Comparison of ENCODE assay signal across 9 cellular contexts in the genomic region with DNA sequence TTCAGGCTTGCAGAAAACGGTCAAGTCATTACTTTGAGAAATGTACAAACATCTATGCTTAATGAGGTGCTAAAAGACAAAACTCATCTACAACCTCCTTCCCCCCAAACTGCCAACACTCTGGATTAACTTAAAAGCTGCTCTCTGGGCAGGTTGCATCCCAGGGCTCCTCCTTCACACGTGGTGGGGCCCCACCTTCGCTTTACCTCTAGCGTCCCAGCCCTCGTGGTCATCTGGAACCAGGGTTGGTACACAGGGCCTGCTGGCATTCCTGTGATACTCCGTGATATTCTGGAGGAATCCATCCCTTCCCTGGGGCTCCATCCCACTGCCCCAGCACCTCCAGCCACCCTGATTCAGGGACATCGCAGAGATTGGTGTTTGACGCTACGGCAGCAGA. TPM values are rescaled to one million over a fixed set of nuclear protein-coding genes. Genes with fewer than 3 reads are reported as not detected.
A peak's percentile ranks its signal among the peaks of the same experiment; 100 is the strongest.
DNase-seq lines count a peak whose midpoint lies in the region; ATAC-seq and TF ChIP-seq lines count a peak whose summit lies in the region.
"Had no signal": no experiment of that assay in that cellular context is flagged by ENCODE, and none has a peak within 500 bp of the region (broad histone marks: within the 10 kb centered on the region; RNA-seq: fewer than 3 reads in every experiment).

No MANE protein-coding gene starts in this region.

- H3K27ac Mint-ChIP-seq in T-helper 2 cell treated with Interferon-gamma antibody and Interleukin-4, amounts not matched to agents 5 μg/mL and 100 μg/mL, for 36 hours, result peak overlapping the region; percentile 73
- peak overlapping the region; percentile 89 for H3K27ac Mint-ChIP-seq in activated T-helper 17 cell treated with anti-CD3 and anti-CD28 coated beads, Interleukin-2, amount 50 U/mL, for 72 hours

- peaks cover 0 to 47% of the 10 kb centered on the region in 2 donors for H3K36me3 ChIP-seq in left lung
- H3K36me3 ChIP-seq in thoracic aorta, result peaks cover 16% of the 10 kb centered on the region

- peak overlapping the region in 1 of 2 donors; percentile 6 for H3K4me3 ChIP-seq in left lung
- peak overlapping the region; percentile 96 for H3K4me3 ChIP-seq in thoracic aorta

- H3K27ac ChIP-seq in left lung (peak overlapping the region; percentile 31 to 74), thoracic aorta (peak overlapping the region; percentile 87 to 94)

- no peak overlapping the region for H3K4me3 Mint-ChIP-seq in T-helper 2 cell treated with Interferon-gamma antibody and Interleukin-4, amounts not matched to agents 5 μg/mL and 100 μg/mL, for 36 hours
- H3K4me3 Mint-ChIP-seq in activated T-helper 17 cell treated with anti-CD3 and anti-CD28 coated beads, Interleukin-2, amount 50 U/mL, for 72 hours, result peak overlapping the region; percentile 76

- H3K27me3 ChIP-seq in left lung, result peaks cover 0 to 14% of the 10 kb centered on the region in 2 donors
- H3K27me3 ChIP-seq in thoracic aorta (replicated peaks; ENCODE audit: insufficient read depth), result no peaks in the 10 kb centered on the region

- H3K36me3 Mint-ChIP-seq in T-helper 2 cell treated with Interferon-gamma antibody and Interleukin-4, amounts not matched to agents 5 μg/mL and 100 μg/mL, for 36 hours (ENCODE audit: low read depth), result no peaks in the 10 kb centered on the region
- peaks cover 61% of the 10 kb centered on the region for H3K36me3 Mint-ChIP-seq in activated T-helper 17 cell treated with anti-CD3 and anti-CD28 coated beads, Interleukin-2, amount 50 U/mL, for 72 hours (ENCODE audit: low read depth)

- H3K4me1 ChIP-seq in left lung, result peaks cover 27 to 81% of the 10 kb centered on the region in 2 donors
- H3K4me1 ChIP-seq in thoracic aorta (ENCODE audit: control insufficient read depth in 1 of 2, low read depth in 2 of 2), result peaks cover 65 to 80% of the 10 kb centered on the region in 2 donors

- no peaks in the 10 kb centered on the region for H3K9me3 ChIP-seq in left lung
- no peaks in the 10 kb centered on the region for H3K9me3 ChIP-seq in thoracic aorta

- H3K9me3 Mint-ChIP-seq in T-helper 2 cell treated with Interferon-gamma antibody and Interleukin-4, amounts not matched to agents 5 μg/mL and 100 μg/mL, for 36 hours, result no peaks in the 10 kb centered on the region
- no peaks in the 10 kb centered on the region for H3K9me3 Mint-ChIP-seq in activated T-helper 17 cell treated with anti-CD3 and anti-CD28 coated beads, Interleukin-2, amount 50 U/mL, for 72 hours

- DNase-seq in T-helper 2 cell treated with Interferon-gamma antibody and Interleukin-4, amounts not matched to agents 5 μg/mL and 100 μg/mL, for 36 hours (ENCODE audit: low spot score), result no peak
- no peak for DNase-seq in T-helper 2 cell
- no peak for DNase-seq in left lung
- DNase-seq in thoracic aorta (ENCODE audit: low spot score), result no peak
- DNase-seq in SIG-M5 (lab: John Stamatoyannopoulos, UW), result no peak
- DNase-seq in middle frontal gyrus (ENCODE audit: extremely low spot score, low spot score), result no peak
- DNase-seq: dorsolateral prefrontal cortex had no signal

- no peak for ATAC-seq in activated T-helper 17 cell treated with anti-CD3 and anti-CD28 coated beads, Interleukin-2, amount 50 U/mL, for 72 hours (replicated peaks)
- ATAC-seq in left lung (no peak), thoracic aorta (ENCODE audit: insufficient number of reproducible peaks, low FRiP score, low read depth) (no peak), HG03139 (IDR thresholded peaks at IDR 0.05; ENCODE audit: unreplicated experiment) (no peak)

- peaks cover 9% of the 10 kb centered on the region for H3K27me3 Mint-ChIP-seq in T-helper 2 cell treated with Interferon-gamma antibody and Interleukin-4, amounts not matched to agents 5 μg/mL and 100 μg/mL, for 36 hours (ENCODE audit: low read depth)
- H3K27me3 Mint-ChIP-seq in activated T-helper 17 cell treated with anti-CD3 and anti-CD28 coated beads, Interleukin-2, amount 50 U/mL, for 72 hours, result no peaks in the 10 kb centered on the region

- TF ChIP-seq CTCF in left lung (IDR thresholded peaks at IDR 0.05), result no peak
- TF ChIP-seq CTCF in thoracic aorta (IDR thresholded peaks at IDR 0.05), result no peak

- peaks cover 27% of the 10 kb centered on the region for H3K4me1 Mint-ChIP-seq in T-helper 2 cell treated with Interferon-gamma antibody and Interleukin-4, amounts not matched to agents 5 μg/mL and 100 μg/mL, for 36 hours (ENCODE audit: low read depth)
- peaks cover 19% of the 10 kb centered on the region for H3K4me1 Mint-ChIP-seq in activated T-helper 17 cell treated with anti-CD3 and anti-CD28 coated beads, Interleukin-2, amount 50 U/mL, for 72 hours

- intact Hi-C loops in left lung (cut with DNase I), result no loop called here

RNA-seq across cellular contexts. Expression of a gene that starts 4.8 kb away (rescaled TPM):
- 10 to 100 TPM; 21.9 to 43.4 TPM for total RNA-seq in activated T-helper 17 cell treated with anti-CD3 and anti-CD28 coated beads, Interleukin-2, amount 50 U/mL, for 72 hours
- 10 to 100 TPM; 53.0 to 61.8 TPM for total RNA-seq in left lung
- 100 to 1,000 TPM; 141 to 180 TPM for total RNA-seq in thoracic aorta
